Comparison of ENCODE assay signal across 9 cellular contexts in genomic region chr7:100691676-100692577, GRCh38. TPM values are rescaled to one million over a fixed set of nuclear protein-coding genes. Genes with fewer than 3 reads are reported as not detected.
DNase-seq lines count a peak whose midpoint lies in the region; ATAC-seq and TF ChIP-seq lines count a peak whose summit lies in the region.
"Had no signal": no experiment of that assay in that cellular context is flagged by ENCODE, and none has a peak within 500 bp of the region (broad histone marks: within the 10 kb centered on the region; RNA-seq: fewer than 3 reads in every experiment).

No MANE protein-coding gene starts in this region.

- DNase-seq in DMS53 treated with DMSO at 0.1 percent for 48 hours (lab: John Stamatoyannopoulos, UW; ENCODE audit: unreplicated experiment) (peak; percentile 72), activated T-cell treated with anti-CD3 and anti-CD28 coated beads for 24 hours (ENCODE audit: low read depth) (peak; percentile 78), epithelial cell of esophagus (ENCODE audit: low read depth) (peak; percentile 76), mucosa of gallbladder (ENCODE audit: low spot score) (peak; percentile 78)
- peak; percentile 46 to 75 for DNase-seq in stimulated activated CD8-positive, alpha-beta memory T cell treated with anti-CD3 and anti-CD28 coated beads, Interleukin-4, amount 100 ng/mL, for 4 hours (ENCODE audit: low read depth in 2 of 2, low spot score in 1 of 2)

- H3K4me1 ChIP-seq in OCI-LY1 (ENCODE audit: insufficient read depth, low read length, severe bottlenecking): peaks cover 34% of the 10 kb centered on the region

- H2AFZ ChIP-seq in OCI-LY1 (ENCODE audit: low read length): no peak overlapping the region

- peak overlapping the region; percentile 99 for H3K4me2 ChIP-seq in OCI-LY1 (ENCODE audit: low read length)

- peaks cover 37% of the 10 kb centered on the region for H3K79me2 ChIP-seq in OCI-LY1 (ENCODE audit: insufficient read depth, low read length)

- peaks cover 44% of the 10 kb centered on the region for H3K36me3 ChIP-seq in OCI-LY1 (ENCODE audit: insufficient read depth, low read length)

- H3K4me3 ChIP-seq in OCI-LY1 (ENCODE audit: low read depth, low read length, poor library complexity, severe bottlenecking) (peak overlapping the region; percentile 98), epithelial cell of esophagus (ENCODE audit: low read length) (peak overlapping the region; percentile 72)

- H3F3A ChIP-seq in OCI-LY1 (ENCODE audit: insufficient read depth, low read length): peaks cover 9% of the 10 kb centered on the region; the same call in 1 of the 2 replicates

- H3K27me3 ChIP-seq in OCI-LY1 (ENCODE audit: insufficient read depth, low read length): no peaks in the 10 kb centered on the region

- ATAC-seq in HG03378 (IDR thresholded peaks at IDR 0.05; ENCODE audit: unreplicated experiment): peak; percentile 40
- no peak for ATAC-seq in GM21447 (IDR thresholded peaks at IDR 0.05; ENCODE audit: unreplicated experiment)

- H3K9me3 ChIP-seq in OCI-LY1 (ENCODE audit: low read length): no peaks in the 10 kb centered on the region

- no peaks in the 10 kb centered on the region for H3K9me2 ChIP-seq in OCI-LY1 (ENCODE audit: low read depth, low read length)

- H3K9ac ChIP-seq in OCI-LY1 (ENCODE audit: low read length): peak overlapping the region; percentile 91

- H3K27ac ChIP-seq in OCI-LY1 (ENCODE audit: low read depth, low read length, poor library complexity, severe bottlenecking): peak overlapping the region; percentile 11

- H4K20me1 ChIP-seq in OCI-LY1 (ENCODE audit: insufficient read depth, low read length): no peaks in the 10 kb centered on the region

- TF ChIP-seq CTCF in OCI-LY1 (IDR thresholded peaks at IDR 0.05; ENCODE audit: low read length) (peak; percentile 99), epithelial cell of esophagus (IDR thresholded peaks at IDR 0.05; ENCODE audit: insufficient read depth, low read depth, low read length, missing control alignments) (peak; percentile 88)

RNA-seq across cellular contexts. Expression of gene GIGYF1, which starts 2.1 kb away (rescaled TPM):
- 56.2 TPM for total RNA-seq in mucosa of gallbladder

RNA-seq across cellular contexts. Expression of gene POP7, which starts 14.0 kb away (rescaled TPM):
- 25.9 TPM for total RNA-seq in mucosa of gallbladder

RNA-seq across cellular contexts. Expression of gene GNB2, which starts 18.4 kb away (rescaled TPM):
- 236 TPM for total RNA-seq in mucosa of gallbladder

RNA-seq across cellular contexts. Expression of gene EPO, which starts 28.3 kb away (rescaled TPM):
- total RNA-seq in mucosa of gallbladder: not detected
- total RNA-seq: pulmonary artery endothelial cell had no signal

RNA-seq across cellular contexts. Expression of gene ACTL6B, which starts 35.7 kb away (rescaled TPM):
- 0.14 TPM for total RNA-seq in mucosa of gallbladder
- total RNA-seq: pulmonary artery endothelial cell had no signal
